In the genomic region with DNA sequence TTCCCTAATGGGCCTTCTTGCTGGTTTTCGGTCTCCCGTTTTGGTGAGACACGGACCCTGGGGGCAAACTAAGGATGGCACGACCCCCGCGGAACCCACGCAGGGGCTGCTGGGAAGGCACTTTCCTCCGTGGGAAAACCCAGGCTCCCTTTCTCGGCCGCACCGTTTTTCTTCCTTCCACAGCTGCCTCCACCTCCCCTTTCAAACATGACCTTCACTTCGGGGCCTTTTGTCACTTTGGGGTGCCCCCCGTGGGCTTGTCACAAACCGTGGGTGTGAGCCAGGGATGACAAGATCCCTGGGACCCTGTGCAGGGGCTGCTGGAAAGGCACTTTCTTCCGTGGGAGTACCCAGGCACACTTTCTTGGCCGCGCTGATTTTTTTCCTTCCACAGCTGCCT, we compare ENCODE assay signal across 16 cellular contexts.
DNase-seq lines count a peak whose midpoint lies in the region; TF ChIP-seq lines count a peak whose summit lies in the region.
"Had no signal": no experiment of that assay in that cellular context is flagged by ENCODE, and none has a peak within 500 bp of the region (broad histone marks: within the 10 kb centered on the region; RNA-seq: fewer than 3 reads in every experiment).

No MANE protein-coding gene starts in this region.

- H3K36me3 Mint-ChIP-seq in activated T-cell treated with anti-CD3 and anti-CD28 coated beads, Interleukin-2, amount 50 U/mL, for 24 hours (ENCODE audit: low read depth), result no peaks in the 10 kb centered on the region
- H3K36me3 Mint-ChIP-seq in CD8-positive, alpha-beta memory T cell, result no peaks in the 10 kb centered on the region
- H3K36me3 Mint-ChIP-seq: CD4-positive, alpha-beta memory T cell had no signal

- H3K4me3 ChIP-seq in PC-9 (peak overlapping the region; percentile 60; the same call in 1 of the 2 replicates), spleen (no peak overlapping the region)
- no peak overlapping the region for H3K4me3 ChIP-seq in CD8-positive, alpha-beta memory T cell (ENCODE audit: low read length)

- H3K27me3 Mint-ChIP-seq in activated T-cell treated with anti-CD3 and anti-CD28 coated beads, Interleukin-2, amount 50 U/mL, for 24 hours, result no peaks in the 10 kb centered on the region
- H3K27me3 Mint-ChIP-seq in CD8-positive, alpha-beta memory T cell, result peaks cover 0 to 6% of the 10 kb centered on the region in 2 donors
- H3K27me3 Mint-ChIP-seq: CD4-positive, alpha-beta memory T cell had no signal

- intact Hi-C loops in PC-9 (cut with micrococcal nuclease; ENCODE audit: unreplicated experiment) (loop anchor here (5.0 to 10.0 kb wide), 2 partner anchors 94 to 254 kb away; no protein-coding TSS in a partner anchor), spleen (cut with DNase I; ENCODE audit: low total_unique reads) (no loop called here)

- H4K20me1 ChIP-seq in PC-9 (ENCODE audit: insufficient read depth), result no peaks in the 10 kb centered on the region

- POLR2A ChIA-PET in PC-9 (lab: Charles Lee; ENCODE audit: unreplicated experiment), result no interaction called here
- POLR2A ChIA-PET in CD8-positive, alpha-beta memory T cell (lab: Charles Lee), result no interaction called here

- no peaks in the 10 kb centered on the region for H3K79me2 ChIP-seq in PC-9 (ENCODE audit: low read depth)

- H3K4me1 ChIP-seq in PC-9 (replicated peaks; ENCODE audit: insufficient read depth) (no peaks in the 10 kb centered on the region), spleen (no peaks in the 10 kb centered on the region)
- H3K4me1 ChIP-seq in CD8-positive, alpha-beta memory T cell (ENCODE audit: insufficient read depth, low read length), result no peaks in the 10 kb centered on the region

- no peaks in the 10 kb centered on the region for H3K36me3 ChIP-seq in PC-9 (ENCODE audit: low read depth)
- H3K36me3 ChIP-seq in spleen, result no peaks in the 10 kb centered on the region
- no peaks in the 10 kb centered on the region for H3K36me3 ChIP-seq in CD8-positive, alpha-beta memory T cell (ENCODE audit: insufficient read depth, low read length)

- H3K27me3 ChIP-seq in PC-9 (ENCODE audit: insufficient read depth, low read depth), result peaks cover 43% of the 10 kb centered on the region
- no peaks in the 10 kb centered on the region for H3K27me3 ChIP-seq in spleen (replicated peaks in 1 of 7)
- H3K27me3 ChIP-seq in CD8-positive, alpha-beta memory T cell (ENCODE audit: insufficient read depth, low read length, poor library complexity, severe bottlenecking), result no peaks in the 10 kb centered on the region

- peaks cover 43% of the 10 kb centered on the region for H3K9me3 Mint-ChIP-seq in activated T-cell treated with anti-CD3 and anti-CD28 coated beads, Interleukin-2, amount 50 U/mL, for 24 hours
- H3K9me3 Mint-ChIP-seq in CD8-positive, alpha-beta memory T cell, result peaks cover 4 to 28% (median 14%) of the 10 kb centered on the region in 5 donors

- no peak overlapping the region for H3K4me3 Mint-ChIP-seq in activated T-cell treated with anti-CD3 and anti-CD28 coated beads, Interleukin-2, amount 50 U/mL, for 24 hours
- H3K4me3 Mint-ChIP-seq in CD8-positive, alpha-beta memory T cell, result no peak overlapping the region
- H3K4me3 Mint-ChIP-seq: CD4-positive, alpha-beta memory T cell had no signal

- H3F3A ChIP-seq in PC-9 (ENCODE audit: insufficient read depth, low read depth), result no peaks in the 10 kb centered on the region

- no peak overlapping the region for H3K27ac Mint-ChIP-seq in activated T-cell treated with anti-CD3 and anti-CD28 coated beads, Interleukin-2, amount 50 U/mL, for 24 hours
- H3K27ac Mint-ChIP-seq in CD8-positive, alpha-beta memory T cell, result no peak overlapping the region
- H3K27ac Mint-ChIP-seq: CD4-positive, alpha-beta memory T cell had no signal

- H3K4me2 ChIP-seq in PC-9, result peak overlapping the region; percentile 82

- no peaks in the 10 kb centered on the region for H3K4me1 Mint-ChIP-seq in activated T-cell treated with anti-CD3 and anti-CD28 coated beads, Interleukin-2, amount 50 U/mL, for 24 hours (ENCODE audit: low read depth)
- H3K4me1 Mint-ChIP-seq in CD8-positive, alpha-beta memory T cell, result no peaks in the 10 kb centered on the region

- CTCF ChIA-PET in PC-9 (lab: Charles Lee), result no interaction called here
- CTCF ChIA-PET in CD8-positive, alpha-beta memory T cell (lab: Charles Lee), result no interaction called here

- peak; percentile 5 for DNase-seq in activated T-cell treated with anti-CD3 and anti-CD28 coated beads, Interleukin-2, amount 50 U/mL, for 24 hours
- no peak for DNase-seq in activated T-cell treated with anti-CD3 and anti-CD28 coated beads, Interleukin-2, amount 50 U/mL, for 48 hours
- DNase-seq in PC-9 (no peak), islet precursor cell (peak; percentile 39), spleen (peak; percentile 34), HUDEP-2 (lab: John Stamatoyannopoulos, UW; ENCODE audit: unreplicated experiment in 76 of 76) (no peak)
- DNase-seq in stimulated activated CD4-positive, alpha-beta T cell treated with anti-CD3 and anti-CD28 coated beads, Interleukin-4, amount 100 ng/mL, for 4 hours, result no peak
- no peak for DNase-seq in CD8-positive, alpha-beta memory T cell
- DNase-seq: 8988T; CD4-positive, alpha-beta memory T cell; DMS79 treated with DMSO at 0.1 percent for 48 hours; NCI-H1436; NCI-H2029; NCI-H2171; NCI-H82; SHP77 treated with DMSO at 0.1 percent for 48 hours had no signal

- no peaks in the 10 kb centered on the region for H3K9me3 ChIP-seq in PC-9 (ENCODE audit: insufficient read depth, low read depth)
- peaks cover 0 to 100% (median 85%) of the 10 kb centered on the region in 8 donors for H3K9me3 ChIP-seq in spleen
- H3K9me3 ChIP-seq in CD8-positive, alpha-beta memory T cell (ENCODE audit: low read length), result no peaks in the 10 kb centered on the region

- no TSS peak for BruUV-seq in PC-9 (replicated peaks; lab: Mats Ljungman, UMichigan)

- TF ChIP-seq CTCF in PC-9 (conservative IDR thresholded peaks at IDR 0.05), result no peak
- TF ChIP-seq CTCF in spleen (IDR thresholded peaks at IDR 0.05 in 8 of 11, conservative IDR thresholded peaks at IDR 0.05 in 3 of 11), result no peak

- no peaks in the 10 kb centered on the region for H3K9me2 ChIP-seq in PC-9 (ENCODE audit: insufficient read depth)

- WGBS in spleen, 5 donors, result 75 to 87% (median 85%) methylated on average over 17 of the region's 17 CpGs

- peak overlapping the region; percentile 82 for H2AFZ ChIP-seq in PC-9

- no peak for TF ChIP-seq POLR2A in spleen (IDR thresholded peaks at IDR 0.05)

- no peak overlapping the region for H3K27ac ChIP-seq in PC-9
- no peak overlapping the region for H3K27ac ChIP-seq in spleen
- H3K27ac ChIP-seq in CD8-positive, alpha-beta memory T cell (ENCODE audit: low read depth, low read length), result no peak overlapping the region

Comparison
In these comparisons a context has a peak if more than half of its experiments do, and no peak if none do; other contexts are left out.
1. DNase-seq: peak in activated T-cell treated with anti-CD3 and anti-CD28 coated beads, Interleukin-2, amount 50 U/mL, for 24 hours (single experiment), islet precursor cell (single experiment) and spleen (single experiment); none in activated T-cell treated with anti-CD3 and anti-CD28 coated beads, Interleukin-2, amount 50 U/mL, for 48 hours (0 of 2), PC-9 (0 of 2), stimulated activated CD4-positive, alpha-beta T cell treated with anti-CD3 and anti-CD28 coated beads, Interleukin-4, amount 100 ng/mL, for 4 hours (0 of 2), CD8-positive, alpha-beta memory T cell (0 of 5) and HUDEP-2 (0 of 76).